Comparison of ENCODE assay signal across 11 cellular contexts in the genomic region with DNA sequence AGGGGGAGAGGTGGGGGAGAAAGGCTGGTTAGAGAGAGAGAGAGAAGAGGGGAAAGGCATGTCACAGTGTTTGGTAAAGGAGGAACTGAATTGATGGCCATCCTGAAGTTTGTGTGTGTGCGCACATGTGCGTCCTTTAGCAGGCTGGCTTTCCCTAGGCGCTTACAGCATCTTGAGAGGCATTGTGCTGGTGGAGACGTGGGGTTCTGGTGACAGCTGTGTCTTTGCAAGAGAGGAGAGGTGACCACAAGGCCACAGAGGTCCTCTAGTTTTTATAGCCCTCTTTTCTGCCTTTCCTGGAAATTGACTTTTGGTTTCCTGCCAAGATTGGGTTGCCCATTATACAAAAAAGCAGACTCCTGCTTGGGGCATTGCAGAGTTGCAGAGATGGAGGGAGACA.
A peak's percentile ranks its signal among the peaks of the same experiment; 100 is the strongest.
DNase-seq lines count a peak whose midpoint lies in the region; ATAC-seq and TF ChIP-seq lines count a peak whose summit lies in the region.
"Had no signal": no experiment of that assay in that cellular context is flagged by ENCODE, and none has a peak within 500 bp of the region (broad histone marks: within the 10 kb centered on the region; RNA-seq: fewer than 3 reads in every experiment).

No MANE protein-coding gene starts in this region.

- H3K27ac Mint-ChIP-seq in CD14-positive monocyte (peak overlapping the region in 3 of 7 donors; percentile 1 to 82 (median 22)), GM23338 (no peak overlapping the region; the same call in 1 of the 2 replicates), neural progenitor cell (no peak overlapping the region)
- H3K27ac Mint-ChIP-seq in central memory CD8-positive, alpha-beta T cell (ENCODE audit: low read depth): peak overlapping the region; percentile 94

- H4K20me1 ChIP-seq in GM23338 (replicated peaks; ENCODE audit: insufficient read depth): no peaks in the 10 kb centered on the region
- no peaks in the 10 kb centered on the region for H4K20me1 ChIP-seq in neural progenitor cell (ENCODE audit: low read depth)

- H3F3A ChIP-seq in GM23338 (replicated peaks; ENCODE audit: low read depth) (no peaks in the 10 kb centered on the region), neural progenitor cell (ENCODE audit: low read depth) (peaks cover 9% of the 10 kb centered on the region)

- peaks cover 4% of the 10 kb centered on the region; the same call in 1 of the 2 replicates for H3K36me3 ChIP-seq in GM23338 (ENCODE audit: insufficient read depth)
- H3K36me3 ChIP-seq in neural progenitor cell: no peaks in the 10 kb centered on the region
- no peaks in the 10 kb centered on the region for H3K36me3 ChIP-seq in WERI-Rb-1

- H3K27ac ChIP-seq in GM23338 (ENCODE audit: low read depth) (no peak overlapping the region), neural progenitor cell (no peak overlapping the region), WERI-Rb-1 (no peak overlapping the region)

- H3K27me3 Mint-ChIP-seq in CD14-positive monocyte (ENCODE audit: low read depth in 3 of 3) (peaks cover 7 to 17% (median 9%) of the 10 kb centered on the region in 3 donors), GM23338 (ENCODE audit: insufficient read depth, low read depth, poor library complexity) (peaks cover 12% of the 10 kb centered on the region), neural progenitor cell (ENCODE audit: insufficient read depth, low read depth) (peaks cover 5% of the 10 kb centered on the region)
- H3K27me3 Mint-ChIP-seq in central memory CD8-positive, alpha-beta T cell: no peaks in the 10 kb centered on the region

- H3K4me1 Mint-ChIP-seq in CD14-positive monocyte (peaks cover 13% of the 10 kb centered on the region), GM23338 (peaks cover 21% of the 10 kb centered on the region), neural progenitor cell (peaks cover 17% of the 10 kb centered on the region)
- peaks cover 55% of the 10 kb centered on the region for H3K4me1 Mint-ChIP-seq in central memory CD8-positive, alpha-beta T cell

- H3K36me3 Mint-ChIP-seq in CD14-positive monocyte: no peaks in the 10 kb centered on the region
- H3K36me3 Mint-ChIP-seq in GM23338 (ENCODE audit: low read depth): peaks cover 25% of the 10 kb centered on the region; the same call in 2 of the 3 replicates
- peaks cover 10% of the 10 kb centered on the region for H3K36me3 Mint-ChIP-seq in central memory CD8-positive, alpha-beta T cell (ENCODE audit: insufficient read depth)
- H3K36me3 Mint-ChIP-seq in neural progenitor cell: no peaks in the 10 kb centered on the region

- peak; percentile 17; the same call in 2 of the 3 replicates for ATAC-seq in GM23338
- no peak for ATAC-seq in central memory CD8-positive, alpha-beta T cell (replicated peaks; ENCODE audit: extremely low read depth, poor library complexity, severe bottlenecking)
- ATAC-seq: HepG2 had no signal

- intact Hi-C loops in CD14-positive monocyte (cut with micrococcal nuclease): no loop called here

- H3K27me3 ChIP-seq in GM23338 (ENCODE audit: insufficient read depth) (peaks cover 13% of the 10 kb centered on the region; the same call in 1 of the 2 replicates), neural progenitor cell (peaks cover 37% of the 10 kb centered on the region), WERI-Rb-1 (ENCODE audit: insufficient read depth, low read depth, severe bottlenecking) (peaks cover 73% of the 10 kb centered on the region)

- H3K9ac ChIP-seq in neural progenitor cell: no peak overlapping the region

- peaks cover 4% of the 10 kb centered on the region; the same call in 1 of the 2 replicates for H3K9me2 ChIP-seq in GM23338 (ENCODE audit: insufficient read depth)

- H3K4me2 ChIP-seq in GM23338 (peak overlapping the region; percentile 74), neural progenitor cell (peak overlapping the region; percentile 86)

- H2AFZ ChIP-seq in GM23338 (peak overlapping the region; percentile 96), neural progenitor cell (replicated peaks) (peak overlapping the region; percentile 99)

- H3K4me3 Mint-ChIP-seq in CD14-positive monocyte: peak overlapping the region; percentile 68 to 81
- H3K4me3 Mint-ChIP-seq in GM23338: peak overlapping the region; percentile 69
- H3K4me3 Mint-ChIP-seq in central memory CD8-positive, alpha-beta T cell: peak overlapping the region; percentile 81
- H3K4me3 Mint-ChIP-seq in neural progenitor cell: peak overlapping the region; percentile 57

- DNase-seq in CD14-positive monocyte (ENCODE audit: low spot score): no peak
- DNase-seq in GM23338 (ENCODE audit: low spot score): peak; percentile 17
- no peak for DNase-seq in central memory CD8-positive, alpha-beta T cell (ENCODE audit: low spot score in 2 of 2)
- no peak for DNase-seq in neural progenitor cell (ENCODE audit: low spot score)
- no peak for DNase-seq in WERI-Rb-1
- DNase-seq in SIG-M5 treated with dmso at 0.1 percent for 504 hours (lab: John Stamatoyannopoulos, UW; ENCODE audit: unreplicated experiment): no peak
- no peak for DNase-seq in midbrain (lab: John Stamatoyannopoulos, UW)
- DNase-seq in RKO (ENCODE audit: low spot score): no peak
- DNase-seq: foreskin melanocyte, GDM1 had no signal

- H3K9me3 ChIP-seq in neural progenitor cell (ENCODE audit: low read depth) (no peaks in the 10 kb centered on the region), WERI-Rb-1 (ENCODE audit: severe bottlenecking) (no peaks in the 10 kb centered on the region)

- H3K4me3 ChIP-seq in GM23338: peak overlapping the region; percentile 50
- peak overlapping the region; percentile 42 for H3K4me3 ChIP-seq in neural progenitor cell
- H3K4me3 ChIP-seq in WERI-Rb-1 (ENCODE audit: low read depth, low read length): no peak overlapping the region

- H3K4me1 ChIP-seq in GM23338 (ENCODE audit: insufficient read depth) (peaks cover 15% of the 10 kb centered on the region), neural progenitor cell (peaks cover 13% of the 10 kb centered on the region)

- H3K79me2 ChIP-seq in GM23338 (replicated peaks; ENCODE audit: insufficient read depth) (no peaks in the 10 kb centered on the region), neural progenitor cell (ENCODE audit: low read depth) (no peaks in the 10 kb centered on the region)

- H3K9me3 Mint-ChIP-seq in CD14-positive monocyte: peaks cover 3 to 10% (median 5%) of the 10 kb centered on the region in 7 donors
- H3K9me3 Mint-ChIP-seq in GM23338: peaks cover 24% of the 10 kb centered on the region
- no peaks in the 10 kb centered on the region for H3K9me3 Mint-ChIP-seq in central memory CD8-positive, alpha-beta T cell
- H3K9me3 Mint-ChIP-seq in neural progenitor cell: peaks cover 2% of the 10 kb centered on the region

- TF ChIP-seq CTCF in CD14-positive monocyte (IDR thresholded peaks at IDR 0.05) (no peak), GM23338 (conservative IDR thresholded peaks at IDR 0.05; ENCODE audit: low read depth in 2 of 2) (no peak), neural progenitor cell (IDR thresholded peaks at IDR 0.05) (no peak), WERI-Rb-1 (IDR thresholded peaks at IDR 0.05; ENCODE audit: low read depth, low read length) (no peak)

TF ChIP-seq in GM23338, 12 proteins besides CTCF, POLR2A, EP300 and RAD21 (continues in another document):
- TF ChIP-seq EZH2phosphoT487 (IDR thresholded peaks at IDR 0.05; ENCODE audit: unreplicated experiment) (no peak), STAT1 (IDR thresholded peaks at IDR 0.05; ENCODE audit: unreplicated experiment) (no peak)
